In genomic region chr7:149715476-149715875, GRCh38 we compare ENCODE assay signal across 9 cellular contexts. TPM values are rescaled to one million over a fixed set of nuclear protein-coding genes. Genes with fewer than 3 reads are reported as not detected.
DNase-seq lines count a peak whose midpoint lies in the region; ATAC-seq, FAIRE-seq and TF ChIP-seq lines count a peak whose summit lies in the region.
"Had no signal": no experiment of that assay in that cellular context is flagged by ENCODE, and none has a peak within 500 bp of the region (broad histone marks: within the 10 kb centered on the region; RNA-seq: fewer than 3 reads in every experiment).

No MANE protein-coding gene starts in this region.

- peaks cover 5% of the 10 kb centered on the region for H3K36me3 Mint-ChIP-seq in activated CD4-positive, alpha-beta T cell treated with anti-CD3 and anti-CD28 coated beads, Interleukin-2, amount 10 ng/mL, durations not matched to agents 7 days and 5 days (ENCODE audit: low read depth)
- H3K36me3 Mint-ChIP-seq in activated naive CD4-positive, alpha-beta T cell treated with anti-CD3 and anti-CD28 coated beads, Interleukin-2, amount 50 U/mL, for 24 hours: peaks cover 5% of the 10 kb centered on the region

- peaks cover 17% of the 10 kb centered on the region for H3K9me3 Mint-ChIP-seq in activated CD4-positive, alpha-beta T cell treated with anti-CD3 and anti-CD28 coated beads, Interleukin-2, amount 10 ng/mL, durations not matched to agents 7 days and 5 days
- peaks cover 10% of the 10 kb centered on the region for H3K9me3 Mint-ChIP-seq in activated naive CD4-positive, alpha-beta T cell treated with anti-CD3 and anti-CD28 coated beads, Interleukin-2, amount 50 U/mL, for 24 hours

- H3K36me3 ChIP-seq in keratinocyte (ENCODE audit: control insufficient read depth in 2 of 2, extremely low read depth in 1 of 2, insufficient read depth in 2 of 2, low read length in 2 of 2) (peaks cover 0 to 1% of the 10 kb centered on the region in 2 experiments), thoracic aorta (peaks cover under 1% of the 10 kb centered on the region)

- peaks cover 22% of the 10 kb centered on the region for H3K4me1 Mint-ChIP-seq in activated CD4-positive, alpha-beta T cell treated with anti-CD3 and anti-CD28 coated beads, Interleukin-2, amount 10 ng/mL, durations not matched to agents 7 days and 5 days
- H3K4me1 Mint-ChIP-seq in activated naive CD4-positive, alpha-beta T cell treated with anti-CD3 and anti-CD28 coated beads, Interleukin-2, amount 50 U/mL, for 24 hours: peaks cover 22% of the 10 kb centered on the region

- H3K27me3 ChIP-seq in keratinocyte (ENCODE audit: control insufficient read depth, extremely low read depth, insufficient read depth, low read length) (no peaks in the 10 kb centered on the region), thoracic aorta (replicated peaks; ENCODE audit: insufficient read depth) (no peaks in the 10 kb centered on the region)

- H3K27ac Mint-ChIP-seq in activated CD4-positive, alpha-beta T cell treated with anti-CD3 and anti-CD28 coated beads, Interleukin-2, amount 10 ng/mL, durations not matched to agents 7 days and 5 days: peak overlapping the region; percentile 85
- peak overlapping the region; percentile 79 for H3K27ac Mint-ChIP-seq in activated naive CD4-positive, alpha-beta T cell treated with anti-CD3 and anti-CD28 coated beads, Interleukin-2, amount 50 U/mL, for 24 hours

- H3K4me2 ChIP-seq in keratinocyte (ENCODE audit: control insufficient read depth, extremely low read depth, insufficient read depth, low read depth, low read length): peak overlapping the region; percentile 74

- dilution Hi-C loops in keratinocyte (cut with MboI; ENCODE audit: extremely low pct_ligation_motif_present, low sequenced_read_pairs): no loop called here

- H3K9ac ChIP-seq in keratinocyte (ENCODE audit: control insufficient read depth, extremely low read depth, insufficient read depth, low read length): peak overlapping the region; percentile 81

- peaks cover 17% of the 10 kb centered on the region for H3K79me2 ChIP-seq in keratinocyte (ENCODE audit: control insufficient read depth, insufficient read depth, low read length)

- CTCF ChIA-PET in activated CD4-positive, alpha-beta T cell treated with anti-CD3 and anti-CD28 coated beads, Interleukin-2, amount 10 ng/mL, durations not matched to agents 7 days and 5 days (lab: Charles Lee): interaction anchor here (0.6 to 1.4 kb wide), 4 partner anchors 9 to 57 kb away, joined by 3 to 5 read pairs (median 4); no protein-coding TSS in a partner anchor

- H4K20me1 ChIP-seq in keratinocyte (ENCODE audit: control insufficient read depth, extremely low read depth, insufficient read depth, low read length): peaks cover 4% of the 10 kb centered on the region

- no peak for FAIRE-seq in keratinocyte (lab: Jason Lieb, UNC)

- H3K4me3 Mint-ChIP-seq in activated CD4-positive, alpha-beta T cell treated with anti-CD3 and anti-CD28 coated beads, Interleukin-2, amount 10 ng/mL, durations not matched to agents 7 days and 5 days: peak overlapping the region; percentile 84
- peak overlapping the region; percentile 85 for H3K4me3 Mint-ChIP-seq in activated naive CD4-positive, alpha-beta T cell treated with anti-CD3 and anti-CD28 coated beads, Interleukin-2, amount 50 U/mL, for 24 hours

- peaks cover 2% of the 10 kb centered on the region for H3K9me3 ChIP-seq in keratinocyte (ENCODE audit: control insufficient read depth, low read depth, low read length)
- peaks cover 10% of the 10 kb centered on the region for H3K9me3 ChIP-seq in thoracic aorta

- H3K4me3 ChIP-seq in keratinocyte (ENCODE audit: control insufficient read depth in 2 of 3, extremely low read depth in 1 of 3, insufficient read depth in 2 of 3, low read depth in 1 of 3, low read length in 3 of 3): peak overlapping the region; percentile 52 to 85 (median 84)
- H3K4me3 ChIP-seq in thoracic aorta: peak overlapping the region; percentile 94

- H3K27me3 Mint-ChIP-seq in activated CD4-positive, alpha-beta T cell treated with anti-CD3 and anti-CD28 coated beads, Interleukin-2, amount 10 ng/mL, durations not matched to agents 7 days and 5 days: peaks cover 5% of the 10 kb centered on the region
- no peaks in the 10 kb centered on the region for H3K27me3 Mint-ChIP-seq in activated naive CD4-positive, alpha-beta T cell treated with anti-CD3 and anti-CD28 coated beads, Interleukin-2, amount 50 U/mL, for 24 hours

- no peak for TF ChIP-seq CTCF in keratinocyte (optimal IDR thresholded peaks at IDR 0.05 in 1 of 3, IDR thresholded peaks at IDR 0.05 in 1 of 3, conservative IDR thresholded peaks at IDR 0.05 in 1 of 3; ENCODE audit: extremely low read depth in 1 of 3, insufficient read depth in 2 of 3, low read length in 3 of 3)
- no peak for TF ChIP-seq CTCF in thoracic aorta (IDR thresholded peaks at IDR 0.05)

- ATAC-seq in thoracic aorta (ENCODE audit: insufficient number of reproducible peaks, low FRiP score, low read depth) (no peak), HG03521 (IDR thresholded peaks at IDR 0.05; ENCODE audit: unreplicated experiment) (no peak)

- peaks cover 9% of the 10 kb centered on the region for H3K9me1 ChIP-seq in keratinocyte (ENCODE audit: control insufficient read depth, extremely low read depth, insufficient read depth, low read length)

- no peak for DNase-seq in activated CD4-positive, alpha-beta T cell treated with anti-CD3 and anti-CD28 coated beads, Interleukin-2, amount 10 ng/mL, durations not matched to agents 7 days and 5 days
- no peak for DNase-seq in activated CD4-positive, alpha-beta T cell treated with anti-CD3 and anti-CD28 coated beads, Interleukin-2, amount 50 U/mL, for 4 hours
- DNase-seq in keratinocyte (ENCODE audit: low read depth, low spot score) (no peak), thoracic aorta (ENCODE audit: low spot score) (no peak), CD1c-positive myeloid dendritic cell (ENCODE audit: extremely low spot score) (no peak), NCI-H1092 treated with DMSO at 0.1 percent for 48 hours (lab: John Stamatoyannopoulos, UW) (no peak)

- H2AFZ ChIP-seq in keratinocyte (ENCODE audit: control insufficient read depth, low read length): peak overlapping the region; percentile 81

- H3K4me1 ChIP-seq in keratinocyte (ENCODE audit: control insufficient read depth, extremely low read depth, insufficient read depth, low read length) (peaks cover 34% of the 10 kb centered on the region), thoracic aorta (ENCODE audit: control insufficient read depth in 1 of 2, low read depth in 2 of 2) (peaks cover 9 to 35% of the 10 kb centered on the region in 2 donors)

- POLR2A ChIA-PET in activated CD4-positive, alpha-beta T cell treated with anti-CD3 and anti-CD28 coated beads, Interleukin-2, amount 10 ng/mL, durations not matched to agents 7 days and 5 days (lab: Charles Lee): no interaction called here

- H3K27ac ChIP-seq in keratinocyte (ENCODE audit: control insufficient read depth, insufficient read depth, low read length) (peak overlapping the region; percentile 84), thoracic aorta (peak overlapping the region; percentile 51 to 57)

RNA-seq across cellular contexts. Expression of gene ZNF467, which starts 57.9 kb away (rescaled TPM):
- under 1 TPM; 0.15 to 0.32 TPM for total RNA-seq in activated CD4-positive, alpha-beta T cell treated with anti-CD3 and anti-CD28 coated beads, Interleukin-2, amount 10 ng/mL, durations not matched to agents 7 days and 5 days
- 0.31 to 0.93 TPM (median 0.52 TPM) in 3 replicates for polyA plus RNA-seq in keratinocyte
- polyA plus RNA-seq in keratinocyte (2011; ENCODE audit: low read depth): 0.61 TPM
- 0.57 and 1.2 TPM in 2 replicates for polyA plus RNA-seq in keratinocyte (2011; cell fraction: cytosol; rRNA removed)
- 1.8 and 3.2 TPM in 2 replicates for polyA plus RNA-seq in keratinocyte (2011; cell fraction: nucleus; rRNA removed)
- 1.0 and 3.0 TPM in 2 replicates for polyA plus RNA-seq in keratinocyte (2012; ENCODE audit: low replicate concordance)
- polyA minus RNA-seq in keratinocyte: 0.23 to 0.33 TPM (median 0.26 TPM) in 3 replicates
- 2.5 TPM for polyA minus RNA-seq in keratinocyte (2011; cell fraction: cytosol; rRNA and poly(A)+ RNA removed)
- polyA minus RNA-seq in keratinocyte (2011; cell fraction: nucleus; rRNA and poly(A)+ RNA removed): 1.0 and 1.2 TPM in 2 replicates
- total RNA-seq in thoracic aorta: 1 to 10 TPM; 4.6 to 7.4 TPM
- total RNA-seq: T-helper 2 cell treated with Interferon-gamma antibody and Interleukin-4, amounts not matched to agents 100 ng/mL and 5 ng/mL, for 36 hours had no signal

Comparison
In these comparisons a context has a peak if more than half of its experiments do, and no peak if none do; other contexts are left out.
1. RNA of gene ZNF467, which starts 57.9 kb away (total RNA-seq): 4.6 to 7.4 TPM in thoracic aorta; 0.15 to 0.32 TPM in activated CD4-positive, alpha-beta T cell treated with anti-CD3 and anti-CD28 coated beads, Interleukin-2, amount 10 ng/mL, durations not matched to agents 7 days and 5 days; every median in the first group is over 4 times any median in the second.